ENCODE assay signal across 1 cellular context in genomic region chr14:102528441-102529170, GRCh38.
TF ChIP-seq lines count a peak whose summit lies in the region.

No MANE protein-coding gene starts in this region.

TF ChIP-seq in HCT116, 20 proteins besides CTCF, POLR2A, EP300 and RAD21 (continued from another document):
- no peak for TF ChIP-seq ATF3 (IDR thresholded peaks at IDR 0.05)
- no peak for TF ChIP-seq EZH2 (IDR thresholded peaks at IDR 0.05)
- no peak for TF ChIP-seq POLR2AphosphoS5 (IDR thresholded peaks at IDR 0.05; ENCODE audit: low read depth, low read length)
- no peak for TF ChIP-seq CBX3 (IDR thresholded peaks at IDR 0.05; ENCODE audit: low read depth)
- no peak for TF ChIP-seq EZH2phosphoT487 (IDR thresholded peaks at IDR 0.05; ENCODE audit: borderline replicate concordance)
- no peak for TF ChIP-seq FOSL1 (IDR thresholded peaks at IDR 0.05; ENCODE audit: low read depth)
- no peak for TF ChIP-seq ELF1 (IDR thresholded peaks at IDR 0.05; ENCODE audit: borderline replicate concordance, low read depth)
- TF ChIP-seq SIN3A (IDR thresholded peaks at IDR 0.05; ENCODE audit: low read depth): no peak
- no peak for TF ChIP-seq CEBPB (IDR thresholded peaks at IDR 0.05; ENCODE audit: low read depth)
- TF ChIP-seq ZNF274 (IDR thresholded peaks at IDR 0.05; ENCODE audit: low read depth, low read length): no peak
